In genomic region chr20:35711588-35712209, GRCh38 we compare ENCODE assay signal across 11 cellular contexts. TPM values are rescaled to one million over a fixed set of nuclear protein-coding genes. Genes with fewer than 3 reads are reported as not detected.
DNase-seq lines count a peak whose midpoint lies in the region; ATAC-seq, FAIRE-seq and TF ChIP-seq lines count a peak whose summit lies in the region.
"Had no signal": no experiment of that assay in that cellular context is flagged by ENCODE, and none has a peak within 500 bp of the region (broad histone marks: within the 10 kb centered on the region; RNA-seq: fewer than 3 reads in every experiment).

No MANE protein-coding gene starts in this region.

- no peaks in the 10 kb centered on the region for H3K4me1 ChIP-seq in K562 (replicated peaks in 1 of 2; ENCODE audit: control insufficient read depth in 2 of 2, insufficient read depth in 2 of 2, low read length in 2 of 2)
- peaks cover 48% of the 10 kb centered on the region for H3K4me1 ChIP-seq in psoas muscle

- in situ Hi-C loops in K562 (cut with MboI) = no loop called here

- H3K36me3 ChIP-seq in SK-N-MC (ENCODE audit: insufficient read depth, low read length) (peaks cover 94% of the 10 kb centered on the region), K562 (ENCODE audit: control insufficient read depth, insufficient read depth, low read length) (peaks cover 97% of the 10 kb centered on the region), psoas muscle (ENCODE audit: insufficient read depth in 1 of 2, low read depth in 1 of 2) (peaks cover 11 to 100% of the 10 kb centered on the region in 2 donors)

- H3K27ac ChIP-seq in SK-N-MC = peak overlapping the region; percentile 78; the same call in 1 of the 2 replicates
- no peak overlapping the region for H3K27ac ChIP-seq in K562 (ENCODE audit: extremely low read depth, low read depth, low read length)
- peak overlapping the region; percentile 28 for H3K27ac ChIP-seq in psoas muscle
- H3K27ac ChIP-seq: PC-9 had no signal

- peaks cover 64% of the 10 kb centered on the region for H3K36me3 Mint-ChIP-seq in activated CD4-positive, alpha-beta T cell treated with anti-CD3 and anti-CD28 coated beads, Interleukin-2, amount 10 ng/mL, durations not matched to agents 7 days and 5 days (ENCODE audit: low read depth)

- peaks cover 69% of the 10 kb centered on the region for H3K79me2 ChIP-seq in K562 (ENCODE audit: control insufficient read depth, insufficient read depth, low read length)

- H3K4me3 Mint-ChIP-seq in activated CD4-positive, alpha-beta T cell treated with anti-CD3 and anti-CD28 coated beads, Interleukin-2, amount 10 ng/mL, durations not matched to agents 7 days and 5 days = no peak overlapping the region

- H3K27me3 Mint-ChIP-seq in activated CD4-positive, alpha-beta T cell treated with anti-CD3 and anti-CD28 coated beads, Interleukin-2, amount 10 ng/mL, durations not matched to agents 7 days and 5 days = no peaks in the 10 kb centered on the region

- H3K9me3 Mint-ChIP-seq in activated CD4-positive, alpha-beta T cell treated with anti-CD3 and anti-CD28 coated beads, Interleukin-2, amount 10 ng/mL, durations not matched to agents 7 days and 5 days = no peaks in the 10 kb centered on the region

- 92% methylated on average over 6 of the region's 6 CpGs for WGBS in K562 (ENCODE audit: insufficient coverage, low coverage, missing lambda C conversion rate)
- 48 to 78% (median 58%) methylated on average over 6 of the region's 6 CpGs for WGBS in psoas muscle, 3 donors

- no peak for ATAC-seq in K562
- no peak for ATAC-seq in psoas muscle
- no peak for ATAC-seq in GM18870 (IDR thresholded peaks at IDR 0.05; ENCODE audit: unreplicated experiment)

- no peak for TF ChIP-seq CTCF in K562 (IDR thresholded peaks at IDR 0.05 in 2 of 3, conservative IDR thresholded peaks at IDR 0.05 in 1 of 3; ENCODE audit: insufficient read depth in 2 of 3, low read depth in 1 of 3, low read length in 3 of 3)
- no peak for TF ChIP-seq CTCF in psoas muscle (IDR thresholded peaks at IDR 0.05)

- CTCF ChIA-PET in activated CD4-positive, alpha-beta T cell treated with anti-CD3 and anti-CD28 coated beads, Interleukin-2, amount 10 ng/mL, durations not matched to agents 7 days and 5 days (lab: Charles Lee) = interaction anchor here (0.8 to 1.2 kb wide), 4 partner anchors 10 to 110 kb away, joined by 3 to 4 read pairs (median 4); no protein-coding TSS in a partner anchor
- CTCF ChIA-PET in K562 (lab: Yijun Ruan, JAX; ENCODE audit: low intra/inter-chr PET ratio) = no interaction called here

- no peak for TF ChIP-seq RAD21 in K562 (CRISPR knock-in tag; conservative IDR thresholded peaks at IDR 0.05 in 1 of 2, IDR thresholded peaks at IDR 0.05 in 1 of 2)

- POLR2A ChIA-PET in activated CD4-positive, alpha-beta T cell treated with anti-CD3 and anti-CD28 coated beads, Interleukin-2, amount 10 ng/mL, durations not matched to agents 7 days and 5 days (lab: Charles Lee) = interaction anchor here (0.6 kb wide), 2 partner anchors 16 to 32 kb away, joined by 3 to 5 read pairs; no protein-coding TSS in a partner anchor
- POLR2A ChIA-PET in K562 (lab: Yijun Ruan, JAX) = interaction anchor here (0.6 to 12.6 kb wide), 7 partner anchors 8 to 126 kb away, joined by 3 to 102 read pairs (median 9); partner anchors contain the start of genes NFS1, RBM39 and ROMO1

- peak overlapping the region; percentile 31 for H3K27ac Mint-ChIP-seq in activated CD4-positive, alpha-beta T cell treated with anti-CD3 and anti-CD28 coated beads, Interleukin-2, amount 10 ng/mL, durations not matched to agents 7 days and 5 days

- H3K9me3 ChIP-seq in SK-N-MC (ENCODE audit: low read depth, low read length) = no peaks in the 10 kb centered on the region
- no peaks in the 10 kb centered on the region for H3K9me3 ChIP-seq in K562 (replicated peaks; ENCODE audit: control insufficient read depth, insufficient read depth, low read depth, low read length)
- no peaks in the 10 kb centered on the region for H3K9me3 ChIP-seq in psoas muscle

- H4K20me1 ChIP-seq in K562 (replicated peaks; ENCODE audit: control insufficient read depth, insufficient read depth, low read length) = no peaks in the 10 kb centered on the region; the same call in 1 of the 2 replicates

- no peak overlapping the region for H3K4me3 ChIP-seq in SK-N-MC
- H3K4me3 ChIP-seq in K562 = no peak overlapping the region
- H3K4me3 ChIP-seq in psoas muscle = no peak overlapping the region
- H3K4me3 ChIP-seq: PC-9 had no signal

- H2AFZ ChIP-seq in K562 (ENCODE audit: low read depth, low read length) = no peak overlapping the region
- H2AFZ ChIP-seq: PC-9 had no signal

- H3K4me1 Mint-ChIP-seq in activated CD4-positive, alpha-beta T cell treated with anti-CD3 and anti-CD28 coated beads, Interleukin-2, amount 10 ng/mL, durations not matched to agents 7 days and 5 days = peaks cover 57% of the 10 kb centered on the region

- no peak for TF ChIP-seq EP300 in K562 (IDR thresholded peaks at IDR 0.05; ENCODE audit: low read length)

- no peaks in the 10 kb centered on the region for H3K9me1 ChIP-seq in K562 (ENCODE audit: control insufficient read depth, insufficient read depth, low read length)

- intact Hi-C loops in K562 (cut with micrococcal nuclease) (no loop called here), psoas muscle (cut with DNase I) (loop anchor here in 1 of 2 donors (10.0 kb wide), 1 partner anchor 57 kb away; no protein-coding TSS in a partner anchor)

- no TSS peak for BruUV-seq in K562 (replicated peaks; lab: Mats Ljungman, UMichigan)

- no peak overlapping the region for H3K9ac ChIP-seq in SK-N-MC (ENCODE audit: insufficient read length)
- no peak overlapping the region for H3K9ac ChIP-seq in K562 (ENCODE audit: insufficient read depth in 1 of 2, low read depth in 2 of 2, low read length in 2 of 2)

- no peak for DNase-seq in activated CD4-positive, alpha-beta T cell treated with anti-CD3 and anti-CD28 coated beads, Interleukin-2, amount 10 ng/mL, durations not matched to agents 7 days and 5 days
- DNase-seq in activated CD4-positive, alpha-beta T cell treated with anti-CD3 and anti-CD28 coated beads for 4 hours = no peak
- DNase-seq in SK-N-MC (ENCODE audit: low read depth, low spot score) (no peak), K562 (ENCODE audit: extremely low read depth in 1 of 4, low spot score in 3 of 4) (no peak), psoas muscle (no peak), kidney glomerular epithelial cell (lab: John Stamatoyannopoulos, UW) (no peak), GM12892 (ENCODE audit: insufficient read length) (no peak)
- DNase-seq: NCI-H146, PC-9 had no signal

- no peak for FAIRE-seq in K562 (lab: Jason Lieb, UNC)
- FAIRE-seq in GM12892 (lab: Jason Lieb, UNC) = no peak
- FAIRE-seq: A204.1 had no signal

- no peak overlapping the region for H3K4me2 ChIP-seq in K562 (ENCODE audit: insufficient read depth, low read length)
- H3K4me2 ChIP-seq: PC-9 had no signal

- TF ChIP-seq POLR2A in K562 (conservative IDR thresholded peaks at IDR 0.05) = peak; percentile 21; the same call in 1 of the 2 replicates
- no peak for TF ChIP-seq POLR2A in GM12892 (IDR thresholded peaks at IDR 0.05; ENCODE audit: low read depth, low read length)

- H3K27me3 ChIP-seq in K562 (ENCODE audit: control insufficient read depth in 2 of 2, insufficient read depth in 2 of 2, low read length in 2 of 2) (no peaks in the 10 kb centered on the region), psoas muscle (ENCODE audit: insufficient read depth in 3 of 3, low read length in 2 of 3) (no peaks in the 10 kb centered on the region)

RNA-seq across cellular contexts. Expression of gene ROMO1, which starts 12.5 kb away (rescaled TPM):
- total RNA-seq in activated CD4-positive, alpha-beta T cell treated with anti-CD3 and anti-CD28 coated beads, Interleukin-2, amount 10 ng/mL, durations not matched to agents 7 days and 5 days = 100 to 1,000 TPM in 1 of 2 experiments, 10 to 100 TPM in 1; 55.0 to 103 TPM
- total RNA-seq in K562 (2011; cell fraction: chromatin; rRNA removed; ENCODE audit: low replicate concordance) = 8.1 and 30.8 TPM in 2 replicates
- 77.2 and 84.6 TPM in 2 replicates for total RNA-seq in K562 (2011; cell fraction: nucleolus; rRNA removed)
- total RNA-seq in K562 (2011; cell fraction: nucleoplasm; rRNA removed) = 53.4 and 57.0 TPM in 2 replicates
- total RNA-seq in K562 (2014; rRNA removed) = 422 and 571 TPM in 2 replicates
- total RNA-seq in K562 (2014; rRNA removed; fragmentation: Illumina TruSeq; extraction: Trizol) = 46.5 and 50.1 TPM in 2 replicates
- 137 and 139 TPM in 2 replicates for total RNA-seq in K562 (2015; rRNA removed; fragmentation: Illumina TruSeq; extraction: Trizol)
- 217 and 226 TPM in 2 replicates for total RNA-seq in K562 (2021)
- 179 and 193 TPM in 2 replicates for polyA plus RNA-seq in K562 (2011; rRNA removed)
- 657 and 854 TPM in 2 replicates for polyA plus RNA-seq in K562 (2011; cell fraction: cytosol; rRNA removed)
- 234 and 309 TPM in 2 replicates for polyA plus RNA-seq in K562 (2011; cell fraction: nucleus; rRNA removed)
- 288 and 480 TPM in 2 replicates for polyA plus RNA-seq in K562 (2012)
- polyA plus RNA-seq in K562 (2014; fragmentation: Illumina TruSeq; extraction: Trizol) = 31.8 and 117 TPM in 2 replicates
- polyA plus RNA-seq in K562 (2014; fragmentation: Nextera tagmentation; extraction: Ambion mirVana) = 100 to 1,000 TPM; 635 to 741 TPM
- polyA plus RNA-seq in K562 (2014; rRNA removed) = 433 and 559 TPM in 2 replicates
- polyA minus RNA-seq in K562 (2011; rRNA and poly(A)+ RNA removed) = 18.5 and 28.9 TPM in 2 replicates
- polyA minus RNA-seq in K562 (2011; cell fraction: cytosol; rRNA and poly(A)+ RNA removed) = 43.7 and 68.4 TPM in 2 replicates
- 21.0 and 24.8 TPM in 2 replicates for polyA minus RNA-seq in K562 (2011; cell fraction: nucleus; rRNA and poly(A)+ RNA removed)
- 100 to 1,000 TPM; 133 to 172 (median 143) TPM for total RNA-seq in psoas muscle
- polyA plus RNA-seq in psoas muscle = 100 to 1,000 TPM; 253 to 379 (median 323) TPM
- polyA plus RNA-seq in GM12892 (2012; ENCODE audit: missing spikeins) = 80.8 TPM

RNA-seq across cellular contexts. Expression of gene NFS1, which starts 12.5 kb away (rescaled TPM):
- total RNA-seq in activated CD4-positive, alpha-beta T cell treated with anti-CD3 and anti-CD28 coated beads, Interleukin-2, amount 10 ng/mL, durations not matched to agents 7 days and 5 days = 10 to 100 TPM; 33.2 to 36.6 TPM
- total RNA-seq in K562 (2011; cell fraction: chromatin; rRNA removed; ENCODE audit: low replicate concordance) = 52.4 and 75.5 TPM in 2 replicates
- 59.4 and 63.0 TPM in 2 replicates for total RNA-seq in K562 (2011; cell fraction: nucleolus; rRNA removed)
- total RNA-seq in K562 (2011; cell fraction: nucleoplasm; rRNA removed) = 55.7 and 62.0 TPM in 2 replicates
- total RNA-seq in K562 (2014; rRNA removed) (45.0 and 59.4 TPM in 2 replicates), K562 (2014; rRNA removed; fragmentation: Illumina TruSeq; extraction: Trizol) (41.0 and 41.8 TPM in 2 replicates), K562 (2015; rRNA removed; fragmentation: Illumina TruSeq; extraction: Trizol) (34.1 and 34.7 TPM in 2 replicates), K562 (2021) (47.1 and 52.5 TPM in 2 replicates), psoas muscle (10 to 100 TPM; 23.6 to 45.0 (median 40.3) TPM)
- polyA plus RNA-seq in K562 (2011; rRNA removed) (72.2 and 76.3 TPM in 2 replicates), K562 (2014; fragmentation: Illumina TruSeq; extraction: Trizol) (48.0 and 51.9 TPM in 2 replicates), K562 (2014; fragmentation: Nextera tagmentation; extraction: Ambion mirVana) (10 to 100 TPM; 11.5 to 13.9 TPM), K562 (2014; rRNA removed) (84.8 and 94.6 TPM in 2 replicates), psoas muscle (10 to 100 TPM; 19.8 to 35.2 (median 26.1) TPM)
- 84.5 and 124 TPM in 2 replicates for polyA plus RNA-seq in K562 (2011; cell fraction: cytosol; rRNA removed)
- 63.6 and 64.2 TPM in 2 replicates for polyA plus RNA-seq in K562 (2011; cell fraction: nucleus; rRNA removed)
- 27.4 and 33.4 TPM in 2 replicates for polyA plus RNA-seq in K562 (2012)
- 45.8 and 53.4 TPM in 2 replicates for polyA minus RNA-seq in K562 (2011; rRNA and poly(A)+ RNA removed)
- polyA minus RNA-seq in K562 (2011; cell fraction: cytosol; rRNA and poly(A)+ RNA removed) = 19.5 and 21.2 TPM in 2 replicates
- polyA minus RNA-seq in K562 (2011; cell fraction: nucleus; rRNA and poly(A)+ RNA removed) = 21.2 and 21.4 TPM in 2 replicates
- 25.7 TPM for polyA plus RNA-seq in GM12892 (2012; ENCODE audit: missing spikeins)

RNA-seq across cellular contexts. Expression of gene RBM39, which starts 30.4 kb away (rescaled TPM):
- 100 to 1,000 TPM; 374 to 396 TPM for total RNA-seq in activated CD4-positive, alpha-beta T cell treated with anti-CD3 and anti-CD28 coated beads, Interleukin-2, amount 10 ng/mL, durations not matched to agents 7 days and 5 days
- 377 and 1,084 TPM in 2 replicates for total RNA-seq in K562 (2011; cell fraction: chromatin; rRNA removed; ENCODE audit: low replicate concordance)
- total RNA-seq in K562 (2011; cell fraction: nucleolus; rRNA removed) = 154 and 218 TPM in 2 replicates
- total RNA-seq in K562 (2011; cell fraction: nucleoplasm; rRNA removed) = 345 and 673 TPM in 2 replicates
- 241 and 314 TPM in 2 replicates for total RNA-seq in K562 (2014; rRNA removed)
- 305 and 330 TPM in 2 replicates for total RNA-seq in K562 (2014; rRNA removed; fragmentation: Illumina TruSeq; extraction: Trizol)
- total RNA-seq in K562 (2015; rRNA removed; fragmentation: Illumina TruSeq; extraction: Trizol) = 297 and 319 TPM in 2 replicates
- 241 and 250 TPM in 2 replicates for total RNA-seq in K562 (2021)
- polyA plus RNA-seq in K562 (2011; rRNA removed) = 187 and 191 TPM in 2 replicates
- 33.0 and 80.4 TPM in 2 replicates for polyA plus RNA-seq in K562 (2011; cell fraction: cytosol; rRNA removed)
- polyA plus RNA-seq in K562 (2011; cell fraction: nucleus; rRNA removed) = 662 and 820 TPM in 2 replicates
- polyA plus RNA-seq in K562 (2012) = 185 and 194 TPM in 2 replicates
- polyA plus RNA-seq in K562 (2014; fragmentation: Illumina TruSeq; extraction: Trizol) = 213 and 218 TPM in 2 replicates
- polyA plus RNA-seq in K562 (2014; fragmentation: Nextera tagmentation; extraction: Ambion mirVana) = 100 to 1,000 TPM; 143 to 198 TPM
- 212 and 228 TPM in 2 replicates for polyA plus RNA-seq in K562 (2014; rRNA removed)
- 178 and 203 TPM in 2 replicates for polyA minus RNA-seq in K562 (2011; rRNA and poly(A)+ RNA removed)
- polyA minus RNA-seq in K562 (2011; cell fraction: cytosol; rRNA and poly(A)+ RNA removed) = 67.8 and 77.2 TPM in 2 replicates
- polyA minus RNA-seq in K562 (2011; cell fraction: nucleus; rRNA and poly(A)+ RNA removed) = 241 and 336 TPM in 2 replicates
- 100 to 1,000 TPM in 3 of 4 donors, 10 to 100 TPM in 1; 93.0 to 171 (median 139) TPM for total RNA-seq in psoas muscle
- 100 to 1,000 TPM; 115 to 151 (median 123) TPM for polyA plus RNA-seq in psoas muscle
- 234 TPM for polyA plus RNA-seq in GM12892 (2012; ENCODE audit: missing spikeins)

RNA-seq across cellular contexts. Expression of gene CPNE1, which starts 47.0 kb away (rescaled TPM):
- 100 to 1,000 TPM; 252 to 256 TPM for total RNA-seq in activated CD4-positive, alpha-beta T cell treated with anti-CD3 and anti-CD28 coated beads, Interleukin-2, amount 10 ng/mL, durations not matched to agents 7 days and 5 days
- 182 and 323 TPM in 2 replicates for total RNA-seq in K562 (2011; cell fraction: chromatin; rRNA removed; ENCODE audit: low replicate concordance)
- total RNA-seq in K562 (2011; cell fraction: nucleolus; rRNA removed) = 205 and 207 TPM in 2 replicates
- 200 and 207 TPM in 2 replicates for total RNA-seq in K562 (2011; cell fraction: nucleoplasm; rRNA removed)
- total RNA-seq in K562 (2014; rRNA removed) (54.4 and 83.8 TPM in 2 replicates), K562 (2014; rRNA removed; fragmentation: Illumina TruSeq; extraction: Trizol) (39.7 and 42.2 TPM in 2 replicates), K562 (2015; rRNA removed; fragmentation: Illumina TruSeq; extraction: Trizol) (41.9 and 42.1 TPM in 2 replicates), K562 (2021) (102 and 105 TPM in 2 replicates), psoas muscle (10 to 100 TPM; 55.9 to 75.4 (median 67.1) TPM)
- polyA plus RNA-seq in K562 (2011; rRNA removed) (72.9 and 80.0 TPM in 2 replicates), K562 (2014; fragmentation: Illumina TruSeq; extraction: Trizol) (68.6 and 69.8 TPM in 2 replicates), K562 (2014; fragmentation: Nextera tagmentation; extraction: Ambion mirVana) (10 to 100 TPM; 45.5 to 56.0 TPM), K562 (2014; rRNA removed) (56.0 and 65.2 TPM in 2 replicates), psoas muscle (10 to 100 TPM; 59.5 to 62.1 (median 61.6) TPM)
- 124 and 164 TPM in 2 replicates for polyA plus RNA-seq in K562 (2011; cell fraction: cytosol; rRNA removed)
- 322 and 336 TPM in 2 replicates for polyA plus RNA-seq in K562 (2011; cell fraction: nucleus; rRNA removed)
- polyA plus RNA-seq in K562 (2012) = 98.9 and 128 TPM in 2 replicates
- polyA minus RNA-seq in K562 (2011; rRNA and poly(A)+ RNA removed) = 46.6 and 66.8 TPM in 2 replicates
- polyA minus RNA-seq in K562 (2011; cell fraction: cytosol; rRNA and poly(A)+ RNA removed) = 46.7 and 82.3 TPM in 2 replicates
- polyA minus RNA-seq in K562 (2011; cell fraction: nucleus; rRNA and poly(A)+ RNA removed) = 66.4 and 92.3 TPM in 2 replicates
- polyA plus RNA-seq in GM12892 (2012; ENCODE audit: missing spikeins) = 137 TPM

RNA-seq across cellular contexts. Expression of gene RBM12, which starts 47.0 kb away (rescaled TPM):
- total RNA-seq in activated CD4-positive, alpha-beta T cell treated with anti-CD3 and anti-CD28 coated beads, Interleukin-2, amount 10 ng/mL, durations not matched to agents 7 days and 5 days = 100 to 1,000 TPM; 121 to 127 TPM
- 81.9 and 147 TPM in 2 replicates for total RNA-seq in K562 (2011; cell fraction: chromatin; rRNA removed; ENCODE audit: low replicate concordance)
- total RNA-seq in K562 (2011; cell fraction: nucleolus; rRNA removed) = 22.5 and 28.8 TPM in 2 replicates
- 55.1 and 69.2 TPM in 2 replicates for total RNA-seq in K562 (2011; cell fraction: nucleoplasm; rRNA removed)
- 33.9 and 40.8 TPM in 2 replicates for total RNA-seq in K562 (2014; rRNA removed)
- 73.3 and 78.7 TPM in 2 replicates for total RNA-seq in K562 (2014; rRNA removed; fragmentation: Illumina TruSeq; extraction: Trizol)
- total RNA-seq in K562 (2015; rRNA removed; fragmentation: Illumina TruSeq; extraction: Trizol) = 76.5 and 76.8 TPM in 2 replicates
- total RNA-seq in K562 (2021) = 120 TPM in 2 replicates
- 123 and 144 TPM in 2 replicates for polyA plus RNA-seq in K562 (2011; rRNA removed)
- polyA plus RNA-seq in K562 (2011; cell fraction: cytosol; rRNA removed) = 165 and 176 TPM in 2 replicates
- 127 and 133 TPM in 2 replicates for polyA plus RNA-seq in K562 (2011; cell fraction: nucleus; rRNA removed)
- polyA plus RNA-seq in K562 (2012) = 53.2 and 59.8 TPM in 2 replicates
- polyA plus RNA-seq in K562 (2014; fragmentation: Illumina TruSeq; extraction: Trizol) = 133 and 162 TPM in 2 replicates
- polyA plus RNA-seq in K562 (2014; fragmentation: Nextera tagmentation; extraction: Ambion mirVana) = 1 to 10 TPM; 5.0 to 10.0 TPM
- 49.1 and 57.9 TPM in 2 replicates for polyA plus RNA-seq in K562 (2014; rRNA removed)
- 309 and 312 TPM in 2 replicates for polyA minus RNA-seq in K562 (2011; rRNA and poly(A)+ RNA removed)
- polyA minus RNA-seq in K562 (2011; cell fraction: cytosol; rRNA and poly(A)+ RNA removed) = 61.7 and 71.5 TPM in 2 replicates
- 23.6 and 40.4 TPM in 2 replicates for polyA minus RNA-seq in K562 (2011; cell fraction: nucleus; rRNA and poly(A)+ RNA removed)
- 10 to 100 TPM; 20.8 to 61.5 (median 45.5) TPM for total RNA-seq in psoas muscle
- 10 to 100 TPM in 1 of 3 donors, 1 to 10 TPM in 2; 5.3 to 22.5 (median 8.8) TPM for polyA plus RNA-seq in psoas muscle
- 41.9 TPM for polyA plus RNA-seq in GM12892 (2012; ENCODE audit: missing spikeins)
